In the genomic region with DNA sequence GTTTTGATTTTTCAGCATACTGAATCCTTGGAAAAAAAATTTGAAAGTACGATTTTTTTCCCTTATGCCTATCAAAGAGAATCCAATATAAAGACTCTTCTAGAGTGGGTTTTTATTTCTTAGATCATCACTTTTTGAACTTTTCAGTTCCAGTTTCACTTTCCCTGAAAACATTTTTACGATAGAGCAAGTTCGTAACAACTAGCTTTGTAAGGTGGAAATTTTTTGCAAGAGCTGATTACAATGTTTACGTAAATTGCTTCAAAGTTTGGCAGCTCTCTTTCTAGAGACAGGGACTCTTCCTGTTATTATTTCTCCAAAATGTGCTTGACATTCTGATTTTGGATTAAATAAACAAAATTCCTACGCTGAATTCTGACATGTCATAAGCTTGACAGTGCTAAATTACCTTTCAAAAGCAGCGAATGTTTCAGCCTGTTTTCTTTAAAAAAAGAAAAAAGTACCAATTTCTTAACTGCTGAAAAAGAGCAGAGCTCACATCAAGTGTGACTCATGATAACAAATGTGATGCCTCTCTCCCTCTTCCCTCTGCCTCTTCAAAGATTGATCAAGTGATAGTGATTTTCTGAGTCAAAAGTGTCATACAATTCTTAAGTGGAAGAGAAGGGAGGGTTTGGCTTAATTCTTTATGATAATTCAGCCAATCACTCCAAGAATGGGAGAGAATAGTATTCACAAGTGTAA, we compare ENCODE assay signal across 10 cellular contexts.
DNase-seq lines count a peak whose midpoint lies in the region; ATAC-seq and TF ChIP-seq lines count a peak whose summit lies in the region.
"Had no signal": no experiment of that assay in that cellular context is flagged by ENCODE, and none has a peak within 500 bp of the region (broad histone marks: within the 10 kb centered on the region; RNA-seq: fewer than 3 reads in every experiment).

No MANE protein-coding gene starts in this region.

- peak; percentile 80 for ATAC-seq in activated CD4-positive, alpha-beta T cell treated with anti-CD3 and anti-CD28 coated beads for 36 hours
- ATAC-seq in HG02678 (IDR thresholded peaks at IDR 0.05; ENCODE audit: unreplicated experiment): no peak

- peaks cover 16% of the 10 kb centered on the region for H3K4me1 Mint-ChIP-seq in activated CD4-positive, alpha-beta T cell treated with anti-CD3 and anti-CD28 coated beads for 36 hours
- peaks cover 11% of the 10 kb centered on the region for H3K4me1 Mint-ChIP-seq in T-helper 1 cell treated with Interleukin-12 subunit alpha and Interleukin-12 subunit beta and Interleukin-4 antibody, amounts not matched to agents 30 μg/mL and 1 μg/mL, for 36 hours (ENCODE audit: low read depth)

- peaks cover 4% of the 10 kb centered on the region for H3K4me1 ChIP-seq in hepatocyte (ENCODE audit: insufficient read depth)
- H3K4me1 ChIP-seq in spleen: peaks cover 0 to 15% (median 3%) of the 10 kb centered on the region in 6 donors

- H3K27ac ChIP-seq in hepatocyte (peak overlapping the region; percentile 19), spleen (peak overlapping the region in 5 of 8 donors; percentile 15 to 65 (median 34))

- H3K79me2 ChIP-seq in hepatocyte: no peaks in the 10 kb centered on the region

- no peak overlapping the region for H3K4me3 Mint-ChIP-seq in activated CD4-positive, alpha-beta T cell treated with anti-CD3 and anti-CD28 coated beads for 36 hours
- peak overlapping the region; percentile 61 for H3K4me3 Mint-ChIP-seq in T-helper 1 cell treated with Interleukin-12 subunit alpha and Interleukin-12 subunit beta and Interleukin-4 antibody, amounts not matched to agents 30 μg/mL and 1 μg/mL, for 36 hours
- H3K4me3 Mint-ChIP-seq: activated naive CD4-positive, alpha-beta T cell treated with anti-CD3 and anti-CD28 coated beads, Interleukin-2, amount 50 U/mL, for 24 hours had no signal

- TF ChIP-seq POLR2A in spleen (IDR thresholded peaks at IDR 0.05): no peak

- no peak overlapping the region for H2AFZ ChIP-seq in hepatocyte

- H3K9me2 ChIP-seq in hepatocyte (replicated peaks; ENCODE audit: insufficient read depth): no peaks in the 10 kb centered on the region

- peaks cover 2% of the 10 kb centered on the region for H3K9me3 Mint-ChIP-seq in activated CD4-positive, alpha-beta T cell treated with anti-CD3 and anti-CD28 coated beads for 36 hours (ENCODE audit: low read depth)
- no peaks in the 10 kb centered on the region for H3K9me3 Mint-ChIP-seq in T-helper 1 cell treated with Interleukin-12 subunit alpha and Interleukin-12 subunit beta and Interleukin-4 antibody, amounts not matched to agents 30 μg/mL and 1 μg/mL, for 36 hours
- H3K9me3 Mint-ChIP-seq: activated naive CD4-positive, alpha-beta T cell treated with anti-CD3 and anti-CD28 coated beads, Interleukin-2, amount 50 U/mL, for 24 hours had no signal

- intact Hi-C loops in activated CD4-positive, alpha-beta T cell treated with anti-CD3 and anti-CD28 coated beads for 36 hours (cut with DNase I, micrococcal nuclease): no loop called here
- intact Hi-C loops in spleen (cut with DNase I; ENCODE audit: low total_unique reads): no loop called here

- no peaks in the 10 kb centered on the region for H3K27me3 Mint-ChIP-seq in activated CD4-positive, alpha-beta T cell treated with anti-CD3 and anti-CD28 coated beads for 36 hours
- H3K27me3 Mint-ChIP-seq in T-helper 1 cell treated with Interleukin-12 subunit alpha and Interleukin-12 subunit beta and Interleukin-4 antibody, amounts not matched to agents 30 μg/mL and 1 μg/mL, for 36 hours (ENCODE audit: low read depth): no peaks in the 10 kb centered on the region
- H3K27me3 Mint-ChIP-seq: activated naive CD4-positive, alpha-beta T cell treated with anti-CD3 and anti-CD28 coated beads, Interleukin-2, amount 50 U/mL, for 24 hours had no signal

- CTCF ChIA-PET in activated CD4-positive, alpha-beta T cell treated with anti-CD3 and anti-CD28 coated beads for 36 hours (lab: Charles Lee): interaction anchor here (0.9 kb wide), 1 partner anchor 22 kb away, joined by 3 read pairs; no protein-coding TSS in a partner anchor

- H3K4me3 ChIP-seq in hepatocyte (no peak overlapping the region), spleen (peak overlapping the region in 3 of 8 donors; percentile 8 to 28 (median 22))

- peak overlapping the region; percentile 31 for H3K27ac Mint-ChIP-seq in activated CD4-positive, alpha-beta T cell treated with anti-CD3 and anti-CD28 coated beads for 36 hours
- peak overlapping the region; percentile 63 for H3K27ac Mint-ChIP-seq in T-helper 1 cell treated with Interleukin-12 subunit alpha and Interleukin-12 subunit beta and Interleukin-4 antibody, amounts not matched to agents 30 μg/mL and 1 μg/mL, for 36 hours
- H3K27ac Mint-ChIP-seq: activated naive CD4-positive, alpha-beta T cell treated with anti-CD3 and anti-CD28 coated beads, Interleukin-2, amount 50 U/mL, for 24 hours had no signal

- H3K36me3 Mint-ChIP-seq in activated CD4-positive, alpha-beta T cell treated with anti-CD3 and anti-CD28 coated beads for 36 hours (ENCODE audit: low read depth): no peaks in the 10 kb centered on the region
- no peaks in the 10 kb centered on the region for H3K36me3 Mint-ChIP-seq in T-helper 1 cell treated with Interleukin-12 subunit alpha and Interleukin-12 subunit beta and Interleukin-4 antibody, amounts not matched to agents 30 μg/mL and 1 μg/mL, for 36 hours (ENCODE audit: low read depth)
- H3K36me3 Mint-ChIP-seq: activated naive CD4-positive, alpha-beta T cell treated with anti-CD3 and anti-CD28 coated beads, Interleukin-2, amount 50 U/mL, for 24 hours had no signal

- H4K20me1 ChIP-seq in hepatocyte (ENCODE audit: insufficient read depth, poor library complexity, severe bottlenecking): no peaks in the 10 kb centered on the region

- no peak for TF ChIP-seq CTCF in hepatocyte (IDR thresholded peaks at IDR 0.05; ENCODE audit: poor library complexity)
- TF ChIP-seq CTCF in spleen (IDR thresholded peaks at IDR 0.05 in 8 of 11, conservative IDR thresholded peaks at IDR 0.05 in 3 of 11): no peak

- H3K36me3 ChIP-seq in hepatocyte (replicated peaks; ENCODE audit: insufficient read depth, low read depth) (no peaks in the 10 kb centered on the region), spleen (no peaks in the 10 kb centered on the region)

- POLR2A ChIA-PET in activated CD4-positive, alpha-beta T cell treated with anti-CD3 and anti-CD28 coated beads for 36 hours (lab: Charles Lee): no interaction called here

- H3K27me3 ChIP-seq in hepatocyte (no peaks in the 10 kb centered on the region), spleen (replicated peaks in 1 of 7) (no peaks in the 10 kb centered on the region)

- DNase-seq in activated CD4-positive, alpha-beta T cell treated with anti-CD3 and anti-CD28 coated beads for 36 hours: no peak
- DNase-seq in activated CD4-positive, alpha-beta T cell treated with anti-CD3 and anti-CD28 coated beads for 4 hours: no peak
- DNase-seq in hepatocyte (ENCODE audit: low spot score): no peak
- no peak for DNase-seq in spleen
- DNase-seq in NCI-H1417 treated with DMSO at 0.1 percent for 48 hours (lab: John Stamatoyannopoulos, UW): no peak
- no peak for DNase-seq in NK-92 treated with Interleukin-12 subunit alpha and Interleukin-12 subunit beta, amount 100 ng/mL, for 24 hours (lab: John Stamatoyannopoulos, UW)
- DNase-seq: NCI-H1092 had no signal

- WGBS in hepatocyte (ENCODE audit: low lambda C conversion rate, missing lambda C conversion rate): 31% methylated on average over 6 of the region's 6 CpGs
- 6 to 13% (median 8%) methylated on average over 6 of the region's 6 CpGs for WGBS in spleen, 5 donors

- peak overlapping the region; percentile 66 for H3K4me2 ChIP-seq in hepatocyte

- H3K9me3 ChIP-seq in hepatocyte (ENCODE audit: low read depth) (no peaks in the 10 kb centered on the region), spleen (no peaks in the 10 kb centered on the region)
